Comparison of ENCODE assay signal across 1 cellular context in genomic region chr10:31697271-31698168, GRCh38.
TF ChIP-seq lines count a peak whose summit lies in the region.

No MANE protein-coding gene starts in this region.

TF ChIP-seq in GM23338, 12 proteins besides CTCF, POLR2A, EP300 and RAD21 (continued from another document):
- TF ChIP-seq ZNF462 (CRISPR knock-in tag; IDR thresholded peaks at IDR 0.05), result no peak
